In the genomic region with DNA sequence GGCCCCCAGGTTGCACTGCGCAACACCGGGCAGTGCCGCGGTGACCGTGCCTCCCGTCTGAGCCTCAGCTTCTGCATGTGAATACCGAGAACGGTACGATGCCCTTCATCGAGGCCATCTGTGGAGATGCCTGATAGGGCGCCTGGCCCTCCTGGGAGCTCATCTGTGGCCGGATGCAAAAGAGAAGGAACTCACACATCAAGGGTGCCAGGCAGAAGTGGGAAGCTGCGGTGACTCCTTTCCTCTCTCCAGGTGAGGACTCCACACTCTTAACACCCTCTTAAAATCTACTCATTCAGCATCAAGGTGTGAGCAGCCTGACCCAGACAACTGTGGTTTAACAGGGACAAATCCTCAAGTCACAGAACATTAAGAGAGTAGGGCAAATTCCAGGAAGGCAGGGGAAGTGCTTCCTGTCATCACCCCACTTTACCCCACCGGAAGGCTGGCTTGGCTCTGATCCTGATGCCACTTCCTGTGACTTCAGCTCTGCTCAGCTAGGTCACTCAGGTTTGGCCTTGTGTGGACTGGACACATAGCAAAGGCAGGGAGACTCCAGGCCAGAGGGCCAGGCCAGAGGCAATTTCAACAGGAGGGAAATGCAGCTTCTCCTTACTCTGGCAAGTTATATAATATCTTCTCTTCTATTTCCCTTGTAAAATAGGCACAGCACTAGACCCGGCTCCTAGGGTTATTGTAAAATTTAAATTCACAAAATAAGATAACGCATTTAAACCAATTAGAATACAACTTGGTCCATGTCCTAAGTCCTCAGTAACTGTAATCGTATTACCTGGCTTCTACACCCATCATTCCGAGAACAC, we compare ENCODE assay signal across 9 cellular contexts.
DNase-seq lines count a peak whose midpoint lies in the region; ATAC-seq and TF ChIP-seq lines count a peak whose summit lies in the region.
"Had no signal": no experiment of that assay in that cellular context is flagged by ENCODE, and none has a peak within 500 bp of the region (broad histone marks: within the 10 kb centered on the region; RNA-seq: fewer than 3 reads in every experiment).

No MANE protein-coding gene starts in this region.

- H3K4me3 Mint-ChIP-seq in activated CD8-positive, alpha-beta memory T cell treated with anti-CD3 and anti-CD28 coated beads, Interleukin-2, amount 10 ng/mL, durations not matched to agents 7 days and 5 days = peak overlapping the region; percentile 43
- H3K4me3 Mint-ChIP-seq in T-helper 1 cell treated with Interleukin-12 subunit alpha and Interleukin-12 subunit beta and Interleukin-4 antibody, amounts not matched to agents 30 μg/mL and 1 μg/mL, for 36 hours = peak overlapping the region; percentile 60

- H3K4me1 Mint-ChIP-seq in activated CD8-positive, alpha-beta memory T cell treated with anti-CD3 and anti-CD28 coated beads, Interleukin-2, amount 10 ng/mL, durations not matched to agents 7 days and 5 days = peaks cover 48% of the 10 kb centered on the region
- peaks cover 48% of the 10 kb centered on the region for H3K4me1 Mint-ChIP-seq in T-helper 1 cell treated with Interleukin-12 subunit alpha and Interleukin-12 subunit beta and Interleukin-4 antibody, amounts not matched to agents 30 μg/mL and 1 μg/mL, for 36 hours (ENCODE audit: low read depth)

- peak; percentile 76 for DNase-seq in activated CD8-positive, alpha-beta memory T cell treated with anti-CD3 and anti-CD28 coated beads, Interleukin-2, amount 10 ng/mL, durations not matched to agents 7 days and 5 days
- no peak for DNase-seq in activated CD8-positive, alpha-beta memory T cell treated with anti-CD3 and anti-CD28 coated beads, Interleukin-2, amount 50 U/mL, for 4 hours
- peak; percentile 16 for DNase-seq in epithelial cell of esophagus (ENCODE audit: low read depth)
- DNase-seq in stimulated activated naive CD8-positive, alpha-beta T cell treated with anti-CD3 and anti-CD28 coated beads, Interleukin-15, Interleukin-2, amounts not matched to agents 100 U/mL and 50 U/mL, for 24 hours = peak; percentile 47
- DNase-seq in sigmoid colon = no peak

- peaks cover 3% of the 10 kb centered on the region for H3K27me3 Mint-ChIP-seq in activated CD8-positive, alpha-beta memory T cell treated with anti-CD3 and anti-CD28 coated beads, Interleukin-2, amount 10 ng/mL, durations not matched to agents 7 days and 5 days
- no peaks in the 10 kb centered on the region for H3K27me3 Mint-ChIP-seq in T-helper 1 cell treated with Interleukin-12 subunit alpha and Interleukin-12 subunit beta and Interleukin-4 antibody, amounts not matched to agents 30 μg/mL and 1 μg/mL, for 36 hours (ENCODE audit: low read depth)

- H3K36me3 Mint-ChIP-seq in activated CD8-positive, alpha-beta memory T cell treated with anti-CD3 and anti-CD28 coated beads, Interleukin-2, amount 10 ng/mL, durations not matched to agents 7 days and 5 days = no peaks in the 10 kb centered on the region
- no peaks in the 10 kb centered on the region for H3K36me3 Mint-ChIP-seq in T-helper 1 cell treated with Interleukin-12 subunit alpha and Interleukin-12 subunit beta and Interleukin-4 antibody, amounts not matched to agents 30 μg/mL and 1 μg/mL, for 36 hours (ENCODE audit: low read depth)

- 58 to 84% methylated on average over 18 of the region's 18 CpGs for WGBS in sigmoid colon, 2 donors

- TF ChIP-seq CTCF in epithelial cell of esophagus (IDR thresholded peaks at IDR 0.05; ENCODE audit: insufficient read depth, low read depth, low read length, missing control alignments) (no peak), sigmoid colon (IDR thresholded peaks at IDR 0.05) (no peak)

- H3K4me3 ChIP-seq in epithelial cell of esophagus (ENCODE audit: low read length) (no peak overlapping the region), sigmoid colon (no peak overlapping the region)

- CTCF ChIA-PET in activated CD8-positive, alpha-beta memory T cell treated with anti-CD3 and anti-CD28 coated beads, Interleukin-2, amount 10 ng/mL, durations not matched to agents 7 days and 5 days (lab: Charles Lee) = interaction anchor here (0.6 to 23.7 kb wide), 9 partner anchors 14 to 454 kb away, joined by 3 to 604 read pairs (median 37); a partner anchor contains a TSS

- H3K4me1 ChIP-seq in sigmoid colon = peaks cover 0 to 28% (median 20%) of the 10 kb centered on the region in 4 donors

- H3K27ac Mint-ChIP-seq in activated CD8-positive, alpha-beta memory T cell treated with anti-CD3 and anti-CD28 coated beads, Interleukin-2, amount 10 ng/mL, durations not matched to agents 7 days and 5 days = peak overlapping the region; percentile 85
- H3K27ac Mint-ChIP-seq in T-helper 1 cell treated with Interleukin-12 subunit alpha and Interleukin-12 subunit beta and Interleukin-4 antibody, amounts not matched to agents 30 μg/mL and 1 μg/mL, for 36 hours = peak overlapping the region; percentile 86

- no peak for TF ChIP-seq EP300 in sigmoid colon (IDR thresholded peaks at IDR 0.05)

- H3K9me3 ChIP-seq in sigmoid colon = no peaks in the 10 kb centered on the region
- H3K9me3 ChIP-seq: BE2C had no signal

- no peaks in the 10 kb centered on the region for H3K36me3 ChIP-seq in sigmoid colon
- H3K36me3 ChIP-seq: BE2C had no signal

- no peaks in the 10 kb centered on the region for H3K9me3 Mint-ChIP-seq in activated CD8-positive, alpha-beta memory T cell treated with anti-CD3 and anti-CD28 coated beads, Interleukin-2, amount 10 ng/mL, durations not matched to agents 7 days and 5 days (ENCODE audit: low read depth)
- H3K9me3 Mint-ChIP-seq in T-helper 1 cell treated with Interleukin-12 subunit alpha and Interleukin-12 subunit beta and Interleukin-4 antibody, amounts not matched to agents 30 μg/mL and 1 μg/mL, for 36 hours = no peaks in the 10 kb centered on the region

- ATAC-seq in activated CD8-positive, alpha-beta memory T cell treated with anti-CD3 and anti-CD28 coated beads, Interleukin-2, amount 10 ng/mL, durations not matched to agents 7 days and 5 days = peak; percentile 40
- ATAC-seq in stimulated activated naive CD8-positive, alpha-beta T cell treated with anti-CD3 and anti-CD28 coated beads, Interleukin-15, Interleukin-2, amounts not matched to agents 100 U/mL and 50 U/mL, for 24 hours = peak; percentile 30
- ATAC-seq in HG02798 (IDR thresholded peaks at IDR 0.05; ENCODE audit: poor library complexity, unreplicated experiment) (no peak), GM19455 (IDR thresholded peaks at IDR 0.05; ENCODE audit: unreplicated experiment) (no peak)

- H3K27me3 ChIP-seq in sigmoid colon = no peaks in the 10 kb centered on the region
- H3K27me3 ChIP-seq: BE2C had no signal

- TF ChIP-seq POLR2A in sigmoid colon (IDR thresholded peaks at IDR 0.05) = no peak

- intact Hi-C loops in sigmoid colon (cut with DNase I) = no loop called here

- H3K27ac ChIP-seq in sigmoid colon = peak overlapping the region in 2 of 4 donors; percentile 18 to 39

Comparison
In these comparisons a context has a peak if more than half of its experiments do, and no peak if none do; other contexts are left out.
1. DNase-seq: peak in activated CD8-positive, alpha-beta memory T cell treated with anti-CD3 and anti-CD28 coated beads, Interleukin-2, amount 10 ng/mL, durations not matched to agents 7 days and 5 days (single experiment), epithelial cell of esophagus (single experiment) and stimulated activated naive CD8-positive, alpha-beta T cell treated with anti-CD3 and anti-CD28 coated beads, Interleukin-15, Interleukin-2, amounts not matched to agents 100 U/mL and 50 U/mL, for 24 hours (single experiment); none in activated CD8-positive, alpha-beta memory T cell treated with anti-CD3 and anti-CD28 coated beads, Interleukin-2, amount 50 U/mL, for 4 hours (single experiment) and sigmoid colon (single experiment).
2. ATAC-seq: peak in activated CD8-positive, alpha-beta memory T cell treated with anti-CD3 and anti-CD28 coated beads, Interleukin-2, amount 10 ng/mL, durations not matched to agents 7 days and 5 days (single experiment) and stimulated activated naive CD8-positive, alpha-beta T cell treated with anti-CD3 and anti-CD28 coated beads, Interleukin-15, Interleukin-2, amounts not matched to agents 100 U/mL and 50 U/mL, for 24 hours (single experiment); none in HG02798 (single experiment) and GM19455 (single experiment).